In the genomic region with DNA sequence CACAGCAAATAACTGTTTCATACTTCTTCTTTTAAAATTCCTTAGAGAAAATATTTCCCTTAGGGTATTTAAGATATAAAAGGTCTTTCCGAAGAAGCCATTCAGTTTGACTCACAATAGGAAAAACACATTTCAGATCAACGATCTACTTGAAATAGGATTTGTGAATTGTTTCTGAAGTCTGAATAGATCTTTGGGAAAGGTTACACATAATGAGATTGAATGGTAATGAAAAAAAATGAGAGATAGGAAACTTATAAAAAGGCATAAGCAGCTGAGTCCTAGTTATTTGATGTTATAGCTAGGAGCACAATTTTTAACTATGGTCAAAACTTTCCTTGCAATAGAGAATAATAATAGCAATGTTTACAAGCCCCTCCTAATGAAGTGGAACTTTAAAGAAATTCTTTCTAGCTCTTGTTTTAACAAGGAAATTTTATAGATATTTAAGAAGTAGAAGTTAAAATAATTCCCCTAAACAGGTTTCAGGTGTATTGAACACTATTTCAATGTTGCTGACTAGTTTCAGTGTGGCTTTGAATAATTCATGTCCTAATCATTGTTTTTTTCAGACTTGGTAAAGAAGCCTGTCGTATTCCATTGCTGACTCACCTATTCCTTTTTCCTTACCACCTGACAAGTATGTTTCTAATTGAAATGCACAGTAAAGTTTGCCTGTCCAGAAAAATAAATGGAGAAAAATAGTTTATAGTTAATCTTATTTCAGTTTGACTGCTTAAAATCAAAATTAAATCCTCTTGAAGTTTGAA, we compare ENCODE assay signal across 15 cellular contexts.
A peak's percentile ranks its signal among the peaks of the same experiment; 100 is the strongest.
DNase-seq lines count a peak whose midpoint lies in the region; ATAC-seq and TF ChIP-seq lines count a peak whose summit lies in the region.
"Had no signal": no experiment of that assay in that cellular context is flagged by ENCODE, and none has a peak within 500 bp of the region (broad histone marks: within the 10 kb centered on the region; RNA-seq: fewer than 3 reads in every experiment).

No MANE protein-coding gene starts in this region.

- H3K27ac Mint-ChIP-seq in WTC11: peak overlapping the region; percentile 43; the same call in 1 of the 2 replicates
- H3K27ac Mint-ChIP-seq: CD14-positive monocyte; CD4-positive, alpha-beta memory T cell had no signal

- H3K27me3 Mint-ChIP-seq in WTC11 (ENCODE audit: low read depth): peaks cover 3% of the 10 kb centered on the region; the same call in 1 of the 2 replicates
- H3K27me3 Mint-ChIP-seq: CD4-positive, alpha-beta memory T cell had no signal

- DNase-seq in WTC11 (ENCODE audit: low spot score) (no peak), epithelial cell of esophagus (ENCODE audit: low read depth) (peak; percentile 18), renal cortical epithelial cell (ENCODE audit: low read depth) (peak; percentile 53), SIG-M5 treated with dmso at 0.1 percent for 504 hours (lab: John Stamatoyannopoulos, UW; ENCODE audit: unreplicated experiment) (no peak), islet precursor cell (no peak)
- no peak for DNase-seq in activated CD8-positive, alpha-beta memory T cell treated with anti-CD3 and anti-CD28 coated beads for 24 hours
- DNase-seq: 8988T; CD4-positive, alpha-beta memory T cell; DMS153; DMS79; GDM1 had no signal

- CTCF ChIA-PET in WTC11 (lab: Charles Lee): no interaction called here

- H3K9ac ChIP-seq in HUES6 (ENCODE audit: low read length): no peak overlapping the region
- H3K9ac ChIP-seq: BLaER1 had no signal

- no peaks in the 10 kb centered on the region for H3K9me3 ChIP-seq in HUES6 (ENCODE audit: control insufficient read depth, insufficient read depth, low read depth, low read length)
- H3K9me3 ChIP-seq: BLaER1, HAP-1 had no signal

- H3K27ac ChIP-seq in HUES6 (ENCODE audit: low read depth, low read length): 0 out of 2 replicates have a peak overlapping the region, but pooled peaks have one; percentile 3
- H3K27ac ChIP-seq: BLaER1 had no signal

- H3K36me3 Mint-ChIP-seq in WTC11: peaks cover 6% of the 10 kb centered on the region
- H3K36me3 Mint-ChIP-seq: CD14-positive monocyte; CD4-positive, alpha-beta memory T cell had no signal

- TF ChIP-seq CTCF in WTC11 (IDR thresholded peaks at IDR 0.05): no peak
- TF ChIP-seq CTCF in epithelial cell of esophagus (IDR thresholded peaks at IDR 0.05; ENCODE audit: insufficient read depth, low read depth, low read length, missing control alignments): no peak

- no peaks in the 10 kb centered on the region for H3K36me3 ChIP-seq in HUES6 (ENCODE audit: control insufficient read depth, insufficient read depth, low read length)
- H3K36me3 ChIP-seq: BLaER1, HAP-1 had no signal

- POLR2A ChIA-PET in WTC11 (lab: Charles Lee): no interaction called here

- H3K4me1 ChIP-seq in HUES6 (ENCODE audit: control insufficient read depth, insufficient read depth, low read length): peaks cover 4% of the 10 kb centered on the region; the same call in 1 of the 2 replicates
- H3K4me1 ChIP-seq: BLaER1 had no signal

- ATAC-seq in WTC11: no peak

- H3K4me3 Mint-ChIP-seq in WTC11: no peak overlapping the region
- H3K4me3 Mint-ChIP-seq: CD14-positive monocyte; CD4-positive, alpha-beta memory T cell had no signal

- H3K27me3 ChIP-seq in HUES6 (ENCODE audit: control insufficient read depth, insufficient read depth, low read length): no peaks in the 10 kb centered on the region
- H3K27me3 ChIP-seq: BLaER1 had no signal

- no peak overlapping the region for H3K4me3 ChIP-seq in HUES6 (ENCODE audit: low read depth, low read length)
- H3K4me3 ChIP-seq in epithelial cell of esophagus (ENCODE audit: low read length): no peak overlapping the region
- H3K4me3 ChIP-seq: BLaER1, HAP-1 had no signal

- peaks cover 7% of the 10 kb centered on the region for H3K9me3 Mint-ChIP-seq in WTC11

- H3K4me1 Mint-ChIP-seq in WTC11: peaks cover 26% of the 10 kb centered on the region
- H3K4me1 Mint-ChIP-seq: CD14-positive monocyte; CD4-positive, alpha-beta memory T cell had no signal

TF ChIP-seq in WTC11, 78 proteins besides CTCF, POLR2A, EP300 and RAD21 (continues in another document):
- TF ChIP-seq, protein P1, sequence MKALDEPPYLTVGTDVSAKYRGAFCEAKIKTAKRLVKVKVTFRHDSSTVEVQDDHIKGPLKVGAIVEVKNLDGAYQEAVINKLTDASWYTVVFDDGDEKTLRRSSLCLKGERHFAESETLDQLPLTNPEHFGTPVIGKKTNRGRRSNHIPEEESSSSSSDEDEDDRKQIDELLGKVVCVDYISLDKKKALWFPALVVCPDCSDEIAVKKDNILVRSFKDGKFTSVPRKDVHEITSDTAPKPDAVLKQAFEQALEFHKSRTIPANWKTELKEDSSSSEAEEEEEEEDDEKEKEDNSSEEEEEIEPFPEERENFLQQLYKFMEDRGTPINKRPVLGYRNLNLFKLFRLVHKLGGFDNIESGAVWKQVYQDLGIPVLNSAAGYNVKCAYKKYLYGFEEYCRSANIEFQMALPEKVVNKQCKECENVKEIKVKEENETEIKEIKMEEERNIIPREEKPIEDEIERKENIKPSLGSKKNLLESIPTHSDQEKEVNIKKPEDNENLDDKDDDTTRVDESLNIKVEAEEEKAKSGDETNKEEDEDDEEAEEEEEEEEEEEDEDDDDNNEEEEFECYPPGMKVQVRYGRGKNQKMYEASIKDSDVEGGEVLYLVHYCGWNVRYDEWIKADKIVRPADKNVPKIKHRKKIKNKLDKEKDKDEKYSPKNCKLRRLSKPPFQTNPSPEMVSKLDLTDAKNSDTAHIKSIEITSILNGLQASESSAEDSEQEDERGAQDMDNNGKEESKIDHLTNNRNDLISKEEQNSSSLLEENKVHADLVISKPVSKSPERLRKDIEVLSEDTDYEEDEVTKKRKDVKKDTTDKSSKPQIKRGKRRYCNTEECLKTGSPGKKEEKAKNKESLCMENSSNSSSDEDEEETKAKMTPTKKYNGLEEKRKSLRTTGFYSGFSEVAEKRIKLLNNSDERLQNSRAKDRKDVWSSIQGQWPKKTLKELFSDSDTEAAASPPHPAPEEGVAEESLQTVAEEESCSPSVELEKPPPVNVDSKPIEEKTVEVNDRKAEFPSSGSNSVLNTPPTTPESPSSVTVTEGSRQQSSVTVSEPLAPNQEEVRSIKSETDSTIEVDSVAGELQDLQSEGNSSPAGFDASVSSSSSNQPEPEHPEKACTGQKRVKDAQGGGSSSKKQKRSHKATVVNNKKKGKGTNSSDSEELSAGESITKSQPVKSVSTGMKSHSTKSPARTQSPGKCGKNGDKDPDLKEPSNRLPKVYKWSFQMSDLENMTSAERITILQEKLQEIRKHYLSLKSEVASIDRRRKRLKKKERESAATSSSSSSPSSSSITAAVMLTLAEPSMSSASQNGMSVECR (CRISPR knock-in tag; IDR thresholded peaks at IDR 0.05; ENCODE audit: borderline replicate concordance): no peak
- no peak for TF ChIP-seq KAT7 (CRISPR knock-in tag; IDR thresholded peaks at IDR 0.05; ENCODE audit: borderline replicate concordance)
- TF ChIP-seq JAZF1 (CRISPR knock-in tag; IDR thresholded peaks at IDR 0.05): no peak
- no peak for TF ChIP-seq NR2C2 (CRISPR knock-in tag; IDR thresholded peaks at IDR 0.05)
- no peak for TF ChIP-seq PRRX2 (CRISPR knock-in tag; IDR thresholded peaks at IDR 0.05)
- TF ChIP-seq, protein P2, sequence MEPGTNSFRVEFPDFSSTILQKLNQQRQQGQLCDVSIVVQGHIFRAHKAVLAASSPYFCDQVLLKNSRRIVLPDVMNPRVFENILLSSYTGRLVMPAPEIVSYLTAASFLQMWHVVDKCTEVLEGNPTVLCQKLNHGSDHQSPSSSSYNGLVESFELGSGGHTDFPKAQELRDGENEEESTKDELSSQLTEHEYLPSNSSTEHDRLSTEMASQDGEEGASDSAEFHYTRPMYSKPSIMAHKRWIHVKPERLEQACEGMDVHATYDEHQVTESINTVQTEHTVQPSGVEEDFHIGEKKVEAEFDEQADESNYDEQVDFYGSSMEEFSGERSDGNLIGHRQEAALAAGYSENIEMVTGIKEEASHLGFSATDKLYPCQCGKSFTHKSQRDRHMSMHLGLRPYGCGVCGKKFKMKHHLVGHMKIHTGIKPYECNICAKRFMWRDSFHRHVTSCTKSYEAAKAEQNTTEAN (CRISPR knock-in tag; IDR thresholded peaks at IDR 0.05): no peak
- TF ChIP-seq NFATC4 (CRISPR knock-in tag; IDR thresholded peaks at IDR 0.05): no peak
- TF ChIP-seq, protein P3, sequence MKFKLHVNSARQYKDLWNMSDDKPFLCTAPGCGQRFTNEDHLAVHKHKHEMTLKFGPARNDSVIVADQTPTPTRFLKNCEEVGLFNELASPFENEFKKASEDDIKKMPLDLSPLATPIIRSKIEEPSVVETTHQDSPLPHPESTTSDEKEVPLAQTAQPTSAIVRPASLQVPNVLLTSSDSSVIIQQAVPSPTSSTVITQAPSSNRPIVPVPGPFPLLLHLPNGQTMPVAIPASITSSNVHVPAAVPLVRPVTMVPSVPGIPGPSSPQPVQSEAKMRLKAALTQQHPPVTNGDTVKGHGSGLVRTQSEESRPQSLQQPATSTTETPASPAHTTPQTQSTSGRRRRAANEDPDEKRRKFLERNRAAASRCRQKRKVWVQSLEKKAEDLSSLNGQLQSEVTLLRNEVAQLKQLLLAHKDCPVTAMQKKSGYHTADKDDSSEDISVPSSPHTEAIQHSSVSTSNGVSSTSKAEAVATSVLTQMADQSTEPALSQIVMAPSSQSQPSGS (CRISPR knock-in tag; IDR thresholded peaks at IDR 0.05; ENCODE audit: borderline replicate concordance, low read depth): no peak
- TF ChIP-seq, protein P4, sequence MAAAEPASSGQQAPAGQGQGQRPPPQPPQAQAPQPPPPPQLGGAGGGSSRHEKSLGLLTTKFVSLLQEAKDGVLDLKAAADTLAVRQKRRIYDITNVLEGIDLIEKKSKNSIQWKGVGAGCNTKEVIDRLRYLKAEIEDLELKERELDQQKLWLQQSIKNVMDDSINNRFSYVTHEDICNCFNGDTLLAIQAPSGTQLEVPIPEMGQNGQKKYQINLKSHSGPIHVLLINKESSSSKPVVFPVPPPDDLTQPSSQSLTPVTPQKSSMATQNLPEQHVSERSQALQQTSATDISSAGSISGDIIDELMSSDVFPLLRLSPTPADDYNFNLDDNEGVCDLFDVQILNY (CRISPR knock-in tag; IDR thresholded peaks at IDR 0.05): no peak
- TF ChIP-seq EMX1 (CRISPR knock-in tag; IDR thresholded peaks at IDR 0.05): no peak
- no peak for TF ChIP-seq ZMAT4 (CRISPR knock-in tag; IDR thresholded peaks at IDR 0.05)
- no peak for TF ChIP-seq GABPB1 (CRISPR knock-in tag; IDR thresholded peaks at IDR 0.05)
- no peak for TF ChIP-seq JUN (CRISPR knock-in tag; IDR thresholded peaks at IDR 0.05)
- TF ChIP-seq FOXK1 (CRISPR knock-in tag; IDR thresholded peaks at IDR 0.05): no peak
- TF ChIP-seq ZNF396 (CRISPR knock-in tag; IDR thresholded peaks at IDR 0.05; ENCODE audit: borderline replicate concordance): no peak
- no peak for TF ChIP-seq TEAD1 (CRISPR knock-in tag; IDR thresholded peaks at IDR 0.05)
- TF ChIP-seq HMGA2 (CRISPR knock-in tag; IDR thresholded peaks at IDR 0.05): no peak
- TF ChIP-seq MYBL2 (CRISPR knock-in tag; IDR thresholded peaks at IDR 0.05): no peak

Comparison
In these comparisons a context has a peak if more than half of its experiments do, and no peak if none do; other contexts are left out.
1. DNase-seq: peak in epithelial cell of esophagus (single experiment) and renal cortical epithelial cell (single experiment); none in WTC11 (single experiment), SIG-M5 treated with dmso at 0.1 percent for 504 hours (single experiment), activated CD8-positive, alpha-beta memory T cell treated with anti-CD3 and anti-CD28 coated beads for 24 hours (single experiment) and islet precursor cell (single experiment).